In genomic region chr2:8576525-8577157, GRCh38 we compare ENCODE assay signal across 8 cellular contexts.
DNase-seq lines count a peak whose midpoint lies in the region; ATAC-seq lines count a peak whose summit lies in the region.

No MANE protein-coding gene starts in this region.

- H3K9me3 ChIP-seq in CD4-positive, alpha-beta memory T cell (ENCODE audit: control insufficient read depth in 1 of 2, low read length in 2 of 2): no peaks in the 10 kb centered on the region

- peaks cover 0 to 2% of the 10 kb centered on the region in 2 donors for H3K27me3 Mint-ChIP-seq in CD4-positive, alpha-beta memory T cell

- H3K36me3 Mint-ChIP-seq in CD4-positive, alpha-beta memory T cell: no peaks in the 10 kb centered on the region

- ATAC-seq in HG02588 (IDR thresholded peaks at IDR 0.05; ENCODE audit: unreplicated experiment): peak; percentile 37
- no peak for ATAC-seq in GM19455 (IDR thresholded peaks at IDR 0.05; ENCODE audit: unreplicated experiment)

- H3K4me1 ChIP-seq in CD4-positive, alpha-beta memory T cell (ENCODE audit: insufficient read depth, low read length): peaks cover 27% of the 10 kb centered on the region

- H3K27ac Mint-ChIP-seq in CD4-positive, alpha-beta memory T cell: peak overlapping the region in 5 of 7 donors; percentile 34 to 66 (median 39)

- peaks cover 26 to 50% (median 39%) of the 10 kb centered on the region in 4 donors for H3K4me1 Mint-ChIP-seq in CD4-positive, alpha-beta memory T cell

- no peak overlapping the region for H3K4me3 ChIP-seq in CD4-positive, alpha-beta memory T cell (ENCODE audit: low read length in 2 of 2)

- intact Hi-C loops in CD4-positive, alpha-beta memory T cell (cut with micrococcal nuclease): loop anchor here (10.0 kb wide), 1 partner anchor 108 kb away; the partner anchor contains the start of gene ID2

- no peaks in the 10 kb centered on the region for H3K27me3 ChIP-seq in CD4-positive, alpha-beta memory T cell (ENCODE audit: insufficient read depth, low read length)

- POLR2A ChIA-PET in CD4-positive, alpha-beta memory T cell (lab: Charles Lee; ENCODE audit: partially characterized antibody): no interaction called here

- H3K36me3 ChIP-seq in CD4-positive, alpha-beta memory T cell (ENCODE audit: insufficient read depth, low read length): no peaks in the 10 kb centered on the region

- H3K27ac ChIP-seq in CD4-positive, alpha-beta memory T cell (ENCODE audit: low read depth, low read length): no peak overlapping the region

- H3K9me3 Mint-ChIP-seq in CD4-positive, alpha-beta memory T cell: no peaks in the 10 kb centered on the region

- peak in 4 of 5 donors; percentile 29 to 67 (median 36) for DNase-seq in CD4-positive, alpha-beta memory T cell
- peak; percentile 66 for DNase-seq in activated CD4-positive, alpha-beta T cell treated with anti-CD3 and anti-CD28 coated beads for 48 hours
- DNase-seq in medulla oblongata (ENCODE audit: extremely low spot score) (peak; percentile 64), COLO829 (ENCODE audit: low spot score) (no peak), GM03348 (ENCODE audit: low spot score) (no peak), NCI-H1092 treated with DMSO at 0.1 percent for 48 hours (lab: John Stamatoyannopoulos, UW) (no peak)

- peak overlapping the region in 7 of 8 donors; percentile 31 to 84 (median 70) for H3K4me3 Mint-ChIP-seq in CD4-positive, alpha-beta memory T cell

- CTCF ChIA-PET in CD4-positive, alpha-beta memory T cell (lab: Charles Lee; ENCODE audit: partially characterized antibody): interaction anchor here (1.0 to 1.9 kb wide), 2 partner anchors 12 to 32 kb away, joined by 3 to 4 read pairs; no protein-coding TSS in a partner anchor

Comparison
In these comparisons a context has a peak if more than half of its experiments do, and no peak if none do; other contexts are left out.
1. DNase-seq: peak in CD4-positive, alpha-beta memory T cell (4 of 5), activated CD4-positive, alpha-beta T cell treated with anti-CD3 and anti-CD28 coated beads for 48 hours (single experiment) and medulla oblongata (single experiment); none in COLO829 (single experiment), GM03348 (single experiment) and NCI-H1092 treated with DMSO at 0.1 percent for 48 hours (single experiment).